In genomic region chr6:56033451-56033850, GRCh38 we compare ENCODE assay signal across 23 cellular contexts.
DNase-seq lines count a peak whose midpoint lies in the region; ATAC-seq and TF ChIP-seq lines count a peak whose summit lies in the region.
"Had no signal": no experiment of that assay in that cellular context is flagged by ENCODE, and none has a peak within 500 bp of the region (broad histone marks: within the 10 kb centered on the region; RNA-seq: fewer than 3 reads in every experiment).

No MANE protein-coding gene starts in this region.

- peaks cover 3% of the 10 kb centered on the region for H3K27me3 Mint-ChIP-seq in nephron (ENCODE audit: low read depth)
- no peaks in the 10 kb centered on the region for H3K27me3 Mint-ChIP-seq in endothelial cell (ENCODE audit: unreplicated experiment)
- H3K27me3 Mint-ChIP-seq: CD4-positive, alpha-beta T cell; CD8-positive, alpha-beta memory T cell had no signal

- WGBS in smooth muscle cell (ENCODE audit: low lambda C conversion rate) = 83% methylated on average over 2 of the region's 2 CpGs

- peaks cover 28% of the 10 kb centered on the region for H3K4me1 ChIP-seq in A673 (ENCODE audit: insufficient read depth, low read length, poor library complexity, severe bottlenecking)
- peaks cover 30% of the 10 kb centered on the region for H3K4me1 ChIP-seq in SJCRH30
- H3K4me1 ChIP-seq in smooth muscle cell (ENCODE audit: low read depth) = no peaks in the 10 kb centered on the region
- H3K4me1 ChIP-seq in foreskin keratinocyte = no peaks in the 10 kb centered on the region
- H3K4me1 ChIP-seq: BE2C; BLaER1 treated with 17β-estradiol and CSF1 and Interleukin-3, amounts not matched to agents 10 nM and 100 nM; HAP-1 had no signal

- no peak for DNase-seq in A673 (ENCODE audit: low spot score)
- DNase-seq in SJCRH30 = peak; percentile 58 to 76
- DNase-seq in smooth muscle cell (lab: John Stamatoyannopoulos, UW; ENCODE audit: unreplicated experiment) = no peak
- no peak for DNase-seq in endothelial cell (ENCODE audit: low spot score)
- DNase-seq in HuH-7 (ENCODE audit: low spot score) = no peak
- DNase-seq in foreskin keratinocyte = no peak
- DNase-seq: ACHN; AML-193; BE2C; CD4-positive, alpha-beta T cell; CD8-positive, alpha-beta memory T cell; DMS 273 treated with DMSO at 0.1 percent for 48 hours; DMS79; EL; GDM1; GOT3; HFFc6 had no signal

- H3K9me3 ChIP-seq in A673 (ENCODE audit: low read depth, low read length, poor library complexity, severe bottlenecking) (no peaks in the 10 kb centered on the region), SJCRH30 (replicated peaks) (no peaks in the 10 kb centered on the region), smooth muscle cell (replicated peaks; ENCODE audit: low read depth) (no peaks in the 10 kb centered on the region)
- H3K9me3 ChIP-seq: BE2C, HAP-1 had no signal

- CTCF ChIA-PET in A673 (lab: Charles Lee) = no interaction called here

- peaks cover 27% of the 10 kb centered on the region for H3K4me1 Mint-ChIP-seq in nephron
- H3K4me1 Mint-ChIP-seq in endothelial cell (ENCODE audit: unreplicated experiment) = no peaks in the 10 kb centered on the region
- H3K4me1 Mint-ChIP-seq: CD8-positive, alpha-beta memory T cell had no signal

- peak overlapping the region; percentile 69 for H2AFZ ChIP-seq in smooth muscle cell (ENCODE audit: low read depth)

- POLR2A ChIA-PET in A673 (lab: Charles Lee; ENCODE audit: low non-redundant PET) = no interaction called here

- H3K4me3 ChIP-seq in A673 (ENCODE audit: low read depth, low read length, poor library complexity, severe bottlenecking) (no peak overlapping the region), SJCRH30 (no peak overlapping the region), smooth muscle cell (no peak overlapping the region)
- H3K4me3 ChIP-seq: BLaER1 treated with 17β-estradiol and CSF1 and Interleukin-3, amounts not matched to agents 10 nM and 100 nM; GM12878; HAP-1 had no signal

- no TSS peak for BruUV-seq in A673 (replicated peaks; lab: Mats Ljungman, UMichigan)

- H3K27ac ChIP-seq in A673 (ENCODE audit: low read depth, low read length, poor library complexity, severe bottlenecking) (peak overlapping the region; percentile 1), SJCRH30 (peak overlapping the region; percentile 46), smooth muscle cell (ENCODE audit: low read depth) (no peak overlapping the region), foreskin keratinocyte (no peak overlapping the region)
- H3K27ac ChIP-seq: 22Rv1; BLaER1 treated with 17β-estradiol and CSF1 and Interleukin-3, amounts not matched to agents 10 nM and 100 nM had no signal

- H3K4me3 Mint-ChIP-seq in nephron = no peak overlapping the region
- H3K4me3 Mint-ChIP-seq in endothelial cell (ENCODE audit: unreplicated experiment) = no peak overlapping the region
- H3K4me3 Mint-ChIP-seq: CD14-positive monocyte; CD4-positive, alpha-beta T cell; CD8-positive, alpha-beta memory T cell; HFFc6 had no signal

- no peak overlapping the region for H3K4me2 ChIP-seq in smooth muscle cell
- H3K4me2 ChIP-seq: BLaER1 treated with 17β-estradiol and CSF1 and Interleukin-3, amounts not matched to agents 10 nM and 100 nM had no signal

- H3K27me3 ChIP-seq in A673 (replicated peaks; ENCODE audit: insufficient read depth, low read depth, low read length, poor library complexity) (no peaks in the 10 kb centered on the region), SJCRH30 (no peaks in the 10 kb centered on the region), smooth muscle cell (ENCODE audit: low read depth) (no peaks in the 10 kb centered on the region), foreskin keratinocyte (no peaks in the 10 kb centered on the region)
- H3K27me3 ChIP-seq: BE2C; BLaER1 treated with 17β-estradiol and CSF1 and Interleukin-3, amounts not matched to agents 10 nM and 100 nM had no signal

- no peaks in the 10 kb centered on the region for H4K20me1 ChIP-seq in smooth muscle cell (ENCODE audit: low read depth)
- H4K20me1 ChIP-seq: BLaER1 treated with 17β-estradiol and CSF1 and Interleukin-3, amounts not matched to agents 10 nM and 100 nM had no signal

- H3K27ac Mint-ChIP-seq in nephron = peak overlapping the region; percentile 29 to 88 (median 63)
- H3K27ac Mint-ChIP-seq in endothelial cell (ENCODE audit: unreplicated experiment) = no peak overlapping the region
- H3K27ac Mint-ChIP-seq: CD14-positive monocyte; CD4-positive, alpha-beta T cell; CD8-positive, alpha-beta memory T cell; HFFc6 had no signal

- ATAC-seq in foreskin keratinocyte = no peak
- ATAC-seq: GM12878 had no signal

- H3F3A ChIP-seq in smooth muscle cell (ENCODE audit: low read depth) = no peaks in the 10 kb centered on the region

- no peaks in the 10 kb centered on the region for H3K79me2 ChIP-seq in smooth muscle cell (ENCODE audit: low read depth)

- H3K36me3 Mint-ChIP-seq in nephron (ENCODE audit: low read depth) (no peaks in the 10 kb centered on the region), endothelial cell (ENCODE audit: low read depth, unreplicated experiment) (no peaks in the 10 kb centered on the region)
- H3K36me3 Mint-ChIP-seq: CD8-positive, alpha-beta memory T cell had no signal

- H3K9me3 Mint-ChIP-seq in nephron (peaks cover 11% of the 10 kb centered on the region), endothelial cell (ENCODE audit: unreplicated experiment) (no peaks in the 10 kb centered on the region)
- H3K9me3 Mint-ChIP-seq: HFFc6 had no signal

- no peak overlapping the region for H3K9ac ChIP-seq in smooth muscle cell (ENCODE audit: low read depth)
- H3K9ac ChIP-seq: BLaER1 treated with 17β-estradiol and CSF1 and Interleukin-3, amounts not matched to agents 10 nM and 100 nM had no signal

- intact Hi-C loops in A673 (cut with micrococcal nuclease; ENCODE audit: unreplicated experiment) = no loop called here

- H3K36me3 ChIP-seq in A673 (ENCODE audit: insufficient read depth, low read length, poor library complexity, severe bottlenecking) = no peaks in the 10 kb centered on the region
- no peaks in the 10 kb centered on the region for H3K36me3 ChIP-seq in SJCRH30
- H3K36me3 ChIP-seq in smooth muscle cell (ENCODE audit: low read depth) = no peaks in the 10 kb centered on the region
- H3K36me3 ChIP-seq: BE2C; BLaER1 treated with 17β-estradiol and CSF1 and Interleukin-3, amounts not matched to agents 10 nM and 100 nM; HAP-1 had no signal

- no peak for TF ChIP-seq CTCF in A673 (conservative IDR thresholded peaks at IDR 0.05; ENCODE audit: low read depth, low read length)
- no peak for TF ChIP-seq CTCF in nephron (IDR thresholded peaks at IDR 0.05; ENCODE audit: unreplicated experiment in 3 of 3)
- no peak for TF ChIP-seq CTCF in smooth muscle cell (IDR thresholded peaks at IDR 0.05; ENCODE audit: borderline replicate concordance, insufficient read depth, poor library complexity, severe bottlenecking)
- TF ChIP-seq CTCF in endothelial cell (IDR thresholded peaks at IDR 0.05; ENCODE audit: unreplicated experiment) = no peak
- no peak for TF ChIP-seq CTCF in foreskin keratinocyte (conservative IDR thresholded peaks at IDR 0.05)

Comparison
In these comparisons a context has a peak if more than half of its experiments do, and no peak if none do; other contexts are left out.
1. DNase-seq: peak in SJCRH30 (2 of 2); none in A673 (single experiment), smooth muscle cell (single experiment), endothelial cell (single experiment), HuH-7 (single experiment) and foreskin keratinocyte (0 of 2).
2. H3K27ac ChIP-seq: peak in A673 (single experiment) and SJCRH30 (single experiment); none in smooth muscle cell (single experiment) and foreskin keratinocyte (single experiment).